In the genomic region with DNA sequence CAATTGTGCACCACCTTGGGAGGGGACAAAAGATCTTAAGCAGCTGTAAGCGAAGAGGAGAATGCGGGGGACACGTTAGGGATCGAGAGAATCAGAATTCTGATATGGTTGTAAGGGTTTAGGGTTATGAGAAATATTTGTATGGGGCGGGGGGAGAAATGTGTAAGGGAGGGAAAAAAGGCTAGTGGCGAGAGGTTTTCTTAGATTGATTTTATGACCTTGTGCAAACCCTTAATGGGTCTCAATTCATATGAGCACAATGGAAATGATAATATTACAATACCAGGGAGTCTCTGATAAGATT, we compare ENCODE assay signal across 7 cellular contexts. TPM values are rescaled to one million over a fixed set of nuclear protein-coding genes. Genes with fewer than 3 reads are reported as not detected.
DNase-seq lines count a peak whose midpoint lies in the region; ATAC-seq, FAIRE-seq and TF ChIP-seq lines count a peak whose summit lies in the region.

No MANE protein-coding gene starts in this region.

- no peaks in the 10 kb centered on the region for H3K27me3 Mint-ChIP-seq in activated naive CD8-positive, alpha-beta T cell treated with anti-CD3 and anti-CD28 coated beads, Interleukin-2, amount 10 ng/mL, durations not matched to agents 7 days and 5 days

- H3K27ac Mint-ChIP-seq in activated naive CD8-positive, alpha-beta T cell treated with anti-CD3 and anti-CD28 coated beads, Interleukin-2, amount 10 ng/mL, durations not matched to agents 7 days and 5 days = peak overlapping the region; percentile 96

- no peaks in the 10 kb centered on the region for H3K9me3 Mint-ChIP-seq in activated naive CD8-positive, alpha-beta T cell treated with anti-CD3 and anti-CD28 coated beads, Interleukin-2, amount 10 ng/mL, durations not matched to agents 7 days and 5 days

- DNase-seq in activated naive CD8-positive, alpha-beta T cell treated with anti-CD3 and anti-CD28 coated beads, Interleukin-2, amount 10 ng/mL, durations not matched to agents 7 days and 5 days = no peak
- DNase-seq in keratinocyte (ENCODE audit: low read depth, low spot score) (no peak), substantia nigra (lab: John Stamatoyannopoulos, UW) (no peak), mucosa of gallbladder (ENCODE audit: low spot score) (no peak), NCI-H2029 treated with DMSO at 0.1 percent for 48 hours (lab: John Stamatoyannopoulos, UW) (no peak), GM12891 (ENCODE audit: insufficient read length, low spot score) (no peak)

- peak overlapping the region; percentile 100 for H2AFZ ChIP-seq in keratinocyte (ENCODE audit: control insufficient read depth, low read length)

- H4K20me1 ChIP-seq in keratinocyte (ENCODE audit: control insufficient read depth, extremely low read depth, insufficient read depth, low read length) = no peaks in the 10 kb centered on the region

- H3K4me3 Mint-ChIP-seq in activated naive CD8-positive, alpha-beta T cell treated with anti-CD3 and anti-CD28 coated beads, Interleukin-2, amount 10 ng/mL, durations not matched to agents 7 days and 5 days = peak overlapping the region; percentile 99

- no peak for TF ChIP-seq POLR2A in GM12891 (IDR thresholded peaks at IDR 0.05; ENCODE audit: low read depth, low read length)

- peaks cover 2% of the 10 kb centered on the region for H3K36me3 ChIP-seq in HUES64 (ENCODE audit: insufficient read depth, low read length)
- H3K36me3 ChIP-seq in keratinocyte (ENCODE audit: control insufficient read depth in 2 of 2, extremely low read depth in 1 of 2, insufficient read depth in 2 of 2, low read length in 2 of 2) = peaks cover 0 to 3% of the 10 kb centered on the region in 2 experiments

- H3K4me1 ChIP-seq in HUES64 (ENCODE audit: insufficient read depth, low read length) (peaks cover 20% of the 10 kb centered on the region; the same call in 1 of the 2 replicates), keratinocyte (ENCODE audit: control insufficient read depth, extremely low read depth, insufficient read depth, low read length) (peaks cover 16% of the 10 kb centered on the region)

- peaks cover 34% of the 10 kb centered on the region for H3K4me1 Mint-ChIP-seq in activated naive CD8-positive, alpha-beta T cell treated with anti-CD3 and anti-CD28 coated beads, Interleukin-2, amount 10 ng/mL, durations not matched to agents 7 days and 5 days

- peaks cover 3% of the 10 kb centered on the region for H3K36me3 Mint-ChIP-seq in activated naive CD8-positive, alpha-beta T cell treated with anti-CD3 and anti-CD28 coated beads, Interleukin-2, amount 10 ng/mL, durations not matched to agents 7 days and 5 days

- peak overlapping the region; percentile 86 for H3K4me3 ChIP-seq in HUES64 (ENCODE audit: low read length)
- peak overlapping the region; percentile 74 to 93 (median 92) for H3K4me3 ChIP-seq in keratinocyte (ENCODE audit: control insufficient read depth in 2 of 3, extremely low read depth in 1 of 3, insufficient read depth in 2 of 3, low read depth in 1 of 3, low read length in 3 of 3)

- under 1% methylated on average over 6 of the region's 6 CpGs for WGBS in HUES64

- H3K9ac ChIP-seq in HUES64 (ENCODE audit: low read depth, low read length) = peak overlapping the region; percentile 89
- H3K9ac ChIP-seq in keratinocyte (ENCODE audit: control insufficient read depth, extremely low read depth, insufficient read depth, low read length) = peak overlapping the region; percentile 95

- no peak overlapping the region; the same call in 1 of the 2 replicates for H3K27ac ChIP-seq in HUES64 (ENCODE audit: low read depth, low read length)
- peak overlapping the region; percentile 98 for H3K27ac ChIP-seq in keratinocyte (ENCODE audit: control insufficient read depth, insufficient read depth, low read length)
- peak overlapping the region; percentile 79 for H3K27ac ChIP-seq in substantia nigra (ENCODE audit: low read depth, low read length, poor library complexity, severe bottlenecking)

- FAIRE-seq in keratinocyte (lab: Jason Lieb, UNC) = no peak
- no peak for FAIRE-seq in GM12891 (lab: Jason Lieb, UNC)

- TF ChIP-seq CTCF in keratinocyte (optimal IDR thresholded peaks at IDR 0.05 in 1 of 3, IDR thresholded peaks at IDR 0.05 in 1 of 3, conservative IDR thresholded peaks at IDR 0.05 in 1 of 3; ENCODE audit: extremely low read depth in 1 of 3, insufficient read depth in 2 of 3, low read length in 3 of 3) = no peak

- no peak for ATAC-seq in activated naive CD8-positive, alpha-beta T cell treated with anti-CD3 and anti-CD28 coated beads, Interleukin-2, amount 10 ng/mL, durations not matched to agents 7 days and 5 days (ENCODE audit: low read depth)

- peak overlapping the region; percentile 88 for H3K4me2 ChIP-seq in keratinocyte (ENCODE audit: control insufficient read depth, extremely low read depth, insufficient read depth, low read depth, low read length)

- H3K27me3 ChIP-seq in HUES64 (ENCODE audit: insufficient read depth, low read length) = no peaks in the 10 kb centered on the region
- H3K27me3 ChIP-seq in keratinocyte (ENCODE audit: control insufficient read depth, extremely low read depth, insufficient read depth, low read length) = no peaks in the 10 kb centered on the region

- POLR2A ChIA-PET in activated naive CD8-positive, alpha-beta T cell treated with anti-CD3 and anti-CD28 coated beads, Interleukin-2, amount 10 ng/mL, durations not matched to agents 7 days and 5 days (lab: Charles Lee) = interaction anchor here (0.7 to 1.6 kb wide), 7 partner anchors 9 to 896 kb away, joined by 3 to 8 read pairs (median 4); a partner anchor contains a TSS

- H3K9me3 ChIP-seq in HUES64 (ENCODE audit: insufficient read depth, low read depth, low read length) (no peaks in the 10 kb centered on the region), keratinocyte (ENCODE audit: control insufficient read depth, low read depth, low read length) (no peaks in the 10 kb centered on the region)

- dilution Hi-C loops in keratinocyte (cut with MboI; ENCODE audit: extremely low pct_ligation_motif_present, low sequenced_read_pairs) = no loop called here

- H3K9me1 ChIP-seq in keratinocyte (ENCODE audit: control insufficient read depth, extremely low read depth, insufficient read depth, low read length) = no peaks in the 10 kb centered on the region

- H3K79me2 ChIP-seq in keratinocyte (ENCODE audit: control insufficient read depth, insufficient read depth, low read length) = peaks cover 55% of the 10 kb centered on the region

TF ChIP-seq in GM12891, 5 proteins besides CTCF, POLR2A, EP300 and RAD21:
- TF ChIP-seq PAX5 (IDR thresholded peaks at IDR 0.05; ENCODE audit: insufficient read depth, low read length, severe bottlenecking) = no peak

RNA-seq across cellular contexts. Expression of a gene that starts 0.4 kb away (rescaled TPM):
- polyA plus RNA-seq in HUES64 (2013, experiment 1 of 2) = 58.9 TPM
- 45.5 TPM for polyA plus RNA-seq in HUES64 (2013, experiment 2 of 2)
- 100 to 1,000 TPM; 100 to 108 TPM for total RNA-seq in activated naive CD8-positive, alpha-beta T cell treated with anti-CD3 and anti-CD28 coated beads, Interleukin-2, amount 10 ng/mL, durations not matched to agents 7 days and 5 days
- 68.0 to 94.6 TPM (median 84.6 TPM) in 3 replicates for polyA plus RNA-seq in keratinocyte
- 30.3 TPM for polyA plus RNA-seq in keratinocyte (2011; ENCODE audit: low read depth)
- polyA plus RNA-seq in keratinocyte (2011; cell fraction: cytosol; rRNA removed) = 41.4 and 45.8 TPM in 2 replicates
- polyA plus RNA-seq in keratinocyte (2011; cell fraction: nucleus; rRNA removed) = 52.1 and 59.3 TPM in 2 replicates
- polyA plus RNA-seq in keratinocyte (2012; ENCODE audit: low replicate concordance) = 64.6 and 122 TPM in 2 replicates
- polyA minus RNA-seq in keratinocyte = 131 to 188 TPM (median 176 TPM) in 3 replicates
- polyA minus RNA-seq in keratinocyte (2011; cell fraction: cytosol; rRNA and poly(A)+ RNA removed) = 64.8 TPM
- polyA minus RNA-seq in keratinocyte (2011; cell fraction: nucleus; rRNA and poly(A)+ RNA removed) = 22.4 and 30.5 TPM in 2 replicates
- total RNA-seq in mucosa of gallbladder = 69.9 TPM
- polyA plus RNA-seq in GM12891 (2012; ENCODE audit: low read depth, missing spikeins) = 118 TPM

RNA-seq across cellular contexts. Expression of a gene that starts 0.5 kb away (rescaled TPM):
- polyA plus RNA-seq in HUES64 (2013, experiment 1 of 2) = 1.2 TPM
- 1.2 TPM for polyA plus RNA-seq in HUES64 (2013, experiment 2 of 2)
- total RNA-seq in activated naive CD8-positive, alpha-beta T cell treated with anti-CD3 and anti-CD28 coated beads, Interleukin-2, amount 10 ng/mL, durations not matched to agents 7 days and 5 days = 1 to 10 TPM; 3.8 to 4.1 TPM
- 0.72 to 0.95 TPM (median 0.88 TPM) in 3 replicates for polyA plus RNA-seq in keratinocyte
- 0.45 TPM for polyA plus RNA-seq in keratinocyte (2011; ENCODE audit: low read depth)
- 1.1 and 1.4 TPM in 2 replicates for polyA plus RNA-seq in keratinocyte (2011; cell fraction: cytosol; rRNA removed)
- polyA plus RNA-seq in keratinocyte (2011; cell fraction: nucleus; rRNA removed) = 1.7 and 2.5 TPM in 2 replicates
- polyA plus RNA-seq in keratinocyte (2012; ENCODE audit: low replicate concordance) = 0.52 and 0.76 TPM in 2 replicates
- 0.86 to 1.4 TPM (median 1.0 TPM) in 3 replicates for polyA minus RNA-seq in keratinocyte
- polyA minus RNA-seq in keratinocyte (2011; cell fraction: cytosol; rRNA and poly(A)+ RNA removed) = 0.77 TPM
- polyA minus RNA-seq in keratinocyte (2011; cell fraction: nucleus; rRNA and poly(A)+ RNA removed) = 0.47 and 0.74 TPM in 2 replicates
- 1.0 TPM for total RNA-seq in mucosa of gallbladder
- 0.32 TPM for polyA plus RNA-seq in GM12891 (2012; ENCODE audit: low read depth, missing spikeins)
